Comparison of ENCODE assay signal across 19 cellular contexts in genomic region chr16:74463888-74464287, GRCh38. TPM values are rescaled to one million over a fixed set of nuclear protein-coding genes. Genes with fewer than 3 reads are reported as not detected.
DNase-seq lines count a peak whose midpoint lies in the region; ATAC-seq and TF ChIP-seq lines count a peak whose summit lies in the region.
"Had no signal": no experiment of that assay in that cellular context is flagged by ENCODE, and none has a peak within 500 bp of the region (broad histone marks: within the 10 kb centered on the region; RNA-seq: fewer than 3 reads in every experiment).

No MANE protein-coding gene starts in this region.

- CTCF ChIA-PET in CD8-positive, alpha-beta T cell (lab: Charles Lee): interaction anchor here (0.6 kb wide), 1 partner anchor 249 kb away, joined by 3 read pairs; no protein-coding TSS in a partner anchor

- H3K27ac ChIP-seq in CD8-positive, alpha-beta T cell (ENCODE audit: low read depth, low read length): no peak overlapping the region
- H3K27ac ChIP-seq in HL-60 (replicated peaks): no peak overlapping the region
- H3K27ac ChIP-seq: gastrocnemius medialis, PC-9 had no signal

- intact Hi-C loops in CD8-positive, alpha-beta T cell (cut with DNase I, micrococcal nuclease): no loop called here
- intact Hi-C loops in left colon (cut with DNase I, micrococcal nuclease): no loop called here

- H3K27me3 ChIP-seq in CD8-positive, alpha-beta T cell (ENCODE audit: insufficient read depth, low read length): no peaks in the 10 kb centered on the region
- H3K27me3 ChIP-seq in HL-60 (ENCODE audit: insufficient read depth, poor library complexity, severe bottlenecking): no peaks in the 10 kb centered on the region
- H3K27me3 ChIP-seq: gastrocnemius medialis, sigmoid colon had no signal

- no peak overlapping the region for H3K4me3 ChIP-seq in CD8-positive, alpha-beta T cell (ENCODE audit: low read depth, low read length)
- H3K4me3 ChIP-seq in HL-60 (replicated peaks; ENCODE audit: insufficient read depth, low read length): no peak overlapping the region
- H3K4me3 ChIP-seq: gastrocnemius medialis, PC-9, sigmoid colon had no signal

- ATAC-seq in CD8-positive, alpha-beta T cell: no peak
- peak; percentile 80 for ATAC-seq in GM18511 (IDR thresholded peaks at IDR 0.05; ENCODE audit: unreplicated experiment)
- ATAC-seq in central memory CD8-positive, alpha-beta T cell (replicated peaks; ENCODE audit: extremely low read depth, poor library complexity, severe bottlenecking): no peak
- no peak for ATAC-seq in HG03378 (IDR thresholded peaks at IDR 0.05; ENCODE audit: unreplicated experiment)
- ATAC-seq in GM21737 (IDR thresholded peaks at IDR 0.05; ENCODE audit: unreplicated experiment): no peak
- ATAC-seq in left colon: no peak
- ATAC-seq: gastrocnemius medialis, left ventricle myocardium superior, SK-N-SH treated with all-trans-retinoic acid at 6 μM for 48 hours had no signal

- no peak for TF ChIP-seq CTCF in CD8-positive, alpha-beta T cell (IDR thresholded peaks at IDR 0.05)
- TF ChIP-seq CTCF in HL-60 (IDR thresholded peaks at IDR 0.05; ENCODE audit: insufficient read depth, low read length): no peak

- no peak overlapping the region for H3K4me3 Mint-ChIP-seq in CD8-positive, alpha-beta T cell
- no peak overlapping the region for H3K4me3 Mint-ChIP-seq in central memory CD8-positive, alpha-beta T cell
- no peak overlapping the region for H3K4me3 Mint-ChIP-seq in immature natural killer cell

- H3K36me3 ChIP-seq in CD8-positive, alpha-beta T cell (ENCODE audit: insufficient read depth, low read length): peaks cover 79% of the 10 kb centered on the region

- peaks cover 4% of the 10 kb centered on the region for H3K4me1 ChIP-seq in CD8-positive, alpha-beta T cell (ENCODE audit: insufficient read depth, low read length)
- H3K4me1 ChIP-seq: gastrocnemius medialis had no signal

- H3K27ac Mint-ChIP-seq in CD8-positive, alpha-beta T cell: peak overlapping the region; percentile 62
- peak overlapping the region; percentile 33 for H3K27ac Mint-ChIP-seq in central memory CD8-positive, alpha-beta T cell (ENCODE audit: low read depth)
- peak overlapping the region in 2 of 6 donors; percentile 26 to 67 for H3K27ac Mint-ChIP-seq in immature natural killer cell

- no peaks in the 10 kb centered on the region for H3K9me3 ChIP-seq in CD8-positive, alpha-beta T cell (ENCODE audit: low read length)
- H3K9me3 ChIP-seq: gastrocnemius medialis, sigmoid colon had no signal

- DNase-seq in CD8-positive, alpha-beta T cell: no peak
- DNase-seq in HL-60 (ENCODE audit: low read depth in 1 of 2, low spot score in 1 of 2) (peak; percentile 5 to 33), immature natural killer cell (no peak), left colon (no peak)
- no peak for DNase-seq in central memory CD8-positive, alpha-beta T cell (ENCODE audit: low spot score in 2 of 2)
- DNase-seq: activated CD4-positive, alpha-beta T cell treated with anti-CD3 and anti-CD28 coated beads for 4 hours; activated naive CD4-positive, alpha-beta T cell treated with Interleukin-2 at 50 U/mL for 16 hours; dermis blood vessel endothelial cell; gastrocnemius medialis; left ventricle myocardium superior; NCI-H1092 treated with DMSO at 0.1 percent for 48 hours; NCI-H526; PC-9; sigmoid colon; stimulated activated CD4-positive, alpha-beta T cell treated with anti-CD3 and anti-CD28 coated beads, Interleukin-1b, Interleukin-23, amount 100 ng/mL, for 48 hours had no signal

- H3K27me3 Mint-ChIP-seq in CD8-positive, alpha-beta T cell (ENCODE audit: low read depth): no peaks in the 10 kb centered on the region
- H3K27me3 Mint-ChIP-seq in central memory CD8-positive, alpha-beta T cell: no peaks in the 10 kb centered on the region
- peaks cover 0 to 4% (median 0%) of the 10 kb centered on the region in 3 donors for H3K27me3 Mint-ChIP-seq in immature natural killer cell (ENCODE audit: low read depth in 3 of 3)

- H3K4me1 Mint-ChIP-seq in CD8-positive, alpha-beta T cell (ENCODE audit: low read depth): peaks cover 16% of the 10 kb centered on the region
- H3K4me1 Mint-ChIP-seq in central memory CD8-positive, alpha-beta T cell: peaks cover 16% of the 10 kb centered on the region
- H3K4me1 Mint-ChIP-seq in immature natural killer cell: no peaks in the 10 kb centered on the region

- H3K9me3 Mint-ChIP-seq in CD8-positive, alpha-beta T cell: no peaks in the 10 kb centered on the region
- no peaks in the 10 kb centered on the region for H3K9me3 Mint-ChIP-seq in central memory CD8-positive, alpha-beta T cell
- H3K9me3 Mint-ChIP-seq in immature natural killer cell: no peaks in the 10 kb centered on the region

- POLR2A ChIA-PET in CD8-positive, alpha-beta T cell (lab: Charles Lee): no interaction called here

- H3K36me3 Mint-ChIP-seq in CD8-positive, alpha-beta T cell: peaks cover 92% of the 10 kb centered on the region
- H3K36me3 Mint-ChIP-seq in central memory CD8-positive, alpha-beta T cell (ENCODE audit: insufficient read depth): peaks cover 81% of the 10 kb centered on the region
- H3K36me3 Mint-ChIP-seq in immature natural killer cell: peaks cover 17 to 72% (median 38%) of the 10 kb centered on the region in 3 donors

RNA-seq across cellular contexts. Expression of gene CLEC18B, which starts 42.6 kb away (rescaled TPM):
- total RNA-seq in CD8-positive, alpha-beta T cell: 1 to 10 TPM in 1 of 2 experiments, under 1 TPM in 1; 0.39 to 2.4 TPM
- polyA plus RNA-seq in immature natural killer cell: under 1 TPM in 1 of 3 donors, not detected in 2; 0.20 TPM
- 1 to 10 TPM; 1.6 to 3.4 TPM for total RNA-seq in left colon
- total RNA-seq: dermis blood vessel endothelial cell, left ventricle myocardium superior had no signal

Comparison
In these comparisons a context has a peak if more than half of its experiments do, and no peak if none do; other contexts are left out.
1. DNase-seq: peak in HL-60 (2 of 2); none in CD8-positive, alpha-beta T cell (0 of 7), central memory CD8-positive, alpha-beta T cell (0 of 2), immature natural killer cell (0 of 3) and left colon (0 of 2).